Comparison of ENCODE assay signal across 2 cellular contexts in the genomic region with DNA sequence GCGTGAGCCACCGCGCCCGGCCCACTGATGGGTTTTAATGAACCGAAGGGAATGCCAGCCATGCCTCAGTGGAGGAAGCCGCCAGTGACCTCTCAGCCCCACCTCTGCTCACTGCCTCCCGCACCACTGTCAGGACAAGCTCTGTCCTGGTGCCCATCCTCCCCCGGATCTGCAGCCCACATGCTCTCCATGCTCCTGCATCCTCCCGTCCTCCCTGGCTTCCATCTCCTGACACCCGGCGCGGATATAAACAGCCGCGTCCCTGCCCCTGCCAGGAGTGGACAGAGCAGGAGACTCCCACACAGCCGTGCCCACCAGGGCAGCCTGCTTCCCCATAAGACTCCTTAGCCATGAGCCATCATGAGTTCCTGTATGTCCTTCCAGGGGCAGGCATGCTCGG.
TF ChIP-seq lines count a peak whose summit lies in the region.

No MANE protein-coding gene starts in this region.

TF ChIP-seq in SK-N-SH, 30 proteins besides CTCF, POLR2A, EP300 and RAD21 (continued from another document):
- TF ChIP-seq EZH2phosphoT487 (IDR thresholded peaks at IDR 0.05; ENCODE audit: borderline replicate concordance, low read depth) (no peak), FOXM1 (IDR thresholded peaks at IDR 0.05; ENCODE audit: low read depth) (no peak), SIN3A (IDR thresholded peaks at IDR 0.05; ENCODE audit: borderline replicate concordance, low read depth, low read length) (no peak), MAX (IDR thresholded peaks at IDR 0.05; ENCODE audit: low read depth) (no peak), MXI1 (IDR thresholded peaks at IDR 0.05; ENCODE audit: low read depth, low read length) (peak; percentile 67; the same call in 1 of the 2 replicates), FOSL2 (IDR thresholded peaks at IDR 0.05; ENCODE audit: borderline replicate concordance, low read depth) (no peak)

TF ChIP-seq in SK-N-SH treated with all-trans-retinoic acid at 6 μM for 48 hours, 23 proteins besides CTCF, POLR2A, EP300 and RAD21 (continued from another document):
- no peak for TF ChIP-seq ZC3H10 (CRISPR knock-in tag; IDR thresholded peaks at IDR 0.05)
